Comparison of ENCODE assay signal across 8 cellular contexts in the genomic region with DNA sequence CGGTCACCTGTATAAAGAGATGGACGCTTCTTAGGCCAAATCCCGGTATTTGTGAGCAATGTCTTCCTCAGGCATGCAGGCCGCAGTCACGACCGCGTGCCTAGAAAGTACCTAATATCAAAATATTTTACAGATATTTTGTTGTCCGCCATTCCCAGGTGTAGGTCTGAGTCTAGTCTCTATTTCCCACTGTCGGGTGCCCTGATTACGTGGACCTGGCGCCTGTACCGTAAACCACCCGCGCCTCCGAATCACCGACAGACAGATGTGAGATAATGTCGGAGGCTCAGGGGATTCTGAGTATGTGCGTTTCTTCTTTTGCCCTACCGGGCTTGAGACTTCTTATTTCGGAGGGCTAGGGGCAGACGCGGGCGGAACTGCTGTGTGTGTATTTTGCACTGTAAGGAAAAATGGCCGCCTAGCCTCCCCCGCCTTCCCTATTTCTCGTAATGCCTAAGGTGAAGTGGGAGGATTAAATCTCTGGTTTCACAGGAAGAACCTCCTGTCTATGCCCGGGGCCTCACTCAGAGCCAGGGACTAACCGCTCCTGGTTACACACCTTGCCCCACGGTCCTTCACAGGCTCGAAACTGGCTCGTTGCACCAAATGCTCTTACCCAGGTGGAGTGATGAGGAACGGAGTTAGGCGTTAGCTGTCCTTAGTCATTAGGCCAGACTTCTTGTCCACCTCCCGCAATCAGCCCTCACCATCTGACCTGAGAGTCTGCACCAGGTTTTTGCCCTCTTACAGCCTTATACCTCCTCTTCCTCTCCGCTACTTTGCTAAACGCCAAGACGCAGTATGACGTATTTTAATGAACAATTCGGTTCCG. TPM values are rescaled to one million over a fixed set of nuclear protein-coding genes. Genes with fewer than 3 reads are reported as not detected.
A peak's percentile ranks its signal among the peaks of the same experiment; 100 is the strongest.
DNase-seq lines count a peak whose midpoint lies in the region; ATAC-seq and TF ChIP-seq lines count a peak whose summit lies in the region.

No MANE protein-coding gene starts in this region.

- no peaks in the 10 kb centered on the region for H3K27me3 Mint-ChIP-seq in activated naive CD4-positive, alpha-beta T cell treated with anti-CD3 and anti-CD28 coated beads for 36 hours (ENCODE audit: low read depth)
- H3K27me3 Mint-ChIP-seq in Calu3 (ENCODE audit: unreplicated experiment): no peaks in the 10 kb centered on the region

- in situ Hi-C loops in KBM-7 (cut with MboI; ENCODE audit: low pct_unique_long_range_greater_than_20kb, low sequenced_read_pairs): no loop called here

- CTCF ChIA-PET in activated naive CD4-positive, alpha-beta T cell treated with anti-CD3 and anti-CD28 coated beads for 36 hours (lab: Charles Lee): no interaction called here
- CTCF ChIA-PET in Calu3 (lab: Charles Lee): no interaction called here

- peak; percentile 81 for DNase-seq in KBM-7
- DNase-seq in activated naive CD4-positive, alpha-beta T cell treated with anti-CD3 and anti-CD28 coated beads for 36 hours: peak; percentile 73
- peak; percentile 21 for DNase-seq in medulla oblongata (ENCODE audit: extremely low spot score)
- DNase-seq in central memory CD4-positive, alpha-beta T cell: no peak
- no peak for DNase-seq in HK-2 (ENCODE audit: unreplicated experiment)
- no peak for DNase-seq in Calu3
- no peak for DNase-seq in UCSD-AML1 (lab: John Stamatoyannopoulos, UW; ENCODE audit: unreplicated experiment)

- no TSS peak for BruUV-seq in Calu3 (replicated peaks; lab: Mats Ljungman, UMichigan)

- H3K36me3 Mint-ChIP-seq in activated naive CD4-positive, alpha-beta T cell treated with anti-CD3 and anti-CD28 coated beads for 36 hours (ENCODE audit: low read depth): peaks cover 19% of the 10 kb centered on the region
- H3K36me3 Mint-ChIP-seq in Calu3 (ENCODE audit: insufficient read depth, unreplicated experiment): no peaks in the 10 kb centered on the region

- ATAC-seq in GM18498 (IDR thresholded peaks at IDR 0.05; ENCODE audit: unreplicated experiment): peak; percentile 55

- TF ChIP-seq CTCF in Calu3 (IDR thresholded peaks at IDR 0.05; ENCODE audit: unreplicated experiment): no peak

- peak overlapping the region; percentile 98 for H3K27ac Mint-ChIP-seq in activated naive CD4-positive, alpha-beta T cell treated with anti-CD3 and anti-CD28 coated beads for 36 hours
- H3K27ac Mint-ChIP-seq in Calu3 (ENCODE audit: unreplicated experiment): no peak overlapping the region

- intact Hi-C loops in activated naive CD4-positive, alpha-beta T cell treated with anti-CD3 and anti-CD28 coated beads for 36 hours (cut with micrococcal nuclease): loop anchor here (1.0 to 2.0 kb wide), 4 partner anchors 70 to 816 kb away; partner anchors contain the start of gene DDX3Y
- intact Hi-C loops in Calu3 (cut with micrococcal nuclease; ENCODE audit: unreplicated experiment): no loop called here

- peaks cover 24% of the 10 kb centered on the region for H3K4me1 Mint-ChIP-seq in activated naive CD4-positive, alpha-beta T cell treated with anti-CD3 and anti-CD28 coated beads for 36 hours (ENCODE audit: low read depth)
- no peaks in the 10 kb centered on the region for H3K4me1 Mint-ChIP-seq in Calu3 (ENCODE audit: low read depth, unreplicated experiment)

- peak overlapping the region; percentile 92 for H3K4me3 Mint-ChIP-seq in activated naive CD4-positive, alpha-beta T cell treated with anti-CD3 and anti-CD28 coated beads for 36 hours
- no peak overlapping the region for H3K4me3 Mint-ChIP-seq in Calu3 (ENCODE audit: low read depth, unreplicated experiment)

- H3K9me3 Mint-ChIP-seq in activated naive CD4-positive, alpha-beta T cell treated with anti-CD3 and anti-CD28 coated beads for 36 hours: no peaks in the 10 kb centered on the region
- no peaks in the 10 kb centered on the region for H3K9me3 Mint-ChIP-seq in Calu3 (ENCODE audit: low read depth, unreplicated experiment)

RNA-seq across cellular contexts. Expression of gene USP9Y, which starts 38.1 kb away (rescaled TPM):
- 10 to 100 TPM; 12.7 to 14.6 TPM for total RNA-seq in activated naive CD4-positive, alpha-beta T cell treated with anti-CD3 and anti-CD28 coated beads for 36 hours
- total RNA-seq in Calu3 (2022): not detected in 2 replicates

Comparison
In these comparisons a context has a peak if more than half of its experiments do, and no peak if none do; other contexts are left out.
1. DNase-seq: peak in KBM-7 (single experiment), activated naive CD4-positive, alpha-beta T cell treated with anti-CD3 and anti-CD28 coated beads for 36 hours (single experiment) and medulla oblongata (single experiment); none in central memory CD4-positive, alpha-beta T cell (single experiment), HK-2 (single experiment), Calu3 (single experiment) and UCSD-AML1 (single experiment).